Comparison of ENCODE assay signal across 20 cellular contexts in the genomic region with DNA sequence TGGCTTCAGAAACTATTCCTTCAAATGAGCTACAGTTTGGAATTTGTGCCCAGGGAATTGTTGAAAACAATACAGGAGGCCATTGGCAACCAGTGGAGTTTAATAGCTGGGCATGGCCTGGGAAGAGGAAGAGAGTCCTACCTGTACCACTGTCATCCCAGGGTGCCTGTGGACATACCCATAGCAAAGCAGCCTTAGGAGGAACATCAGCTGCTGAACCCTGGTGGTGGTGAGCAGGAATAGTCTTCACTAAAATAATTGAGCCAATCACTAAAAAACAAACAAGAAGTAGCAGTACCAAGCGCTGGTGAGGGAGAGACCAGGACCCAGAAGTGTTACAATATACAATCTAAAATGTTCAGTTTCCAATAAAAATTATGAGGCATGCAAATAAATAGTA. TPM values are rescaled to one million over a fixed set of nuclear protein-coding genes. Genes with fewer than 3 reads are reported as not detected.
DNase-seq lines count a peak whose midpoint lies in the region; ATAC-seq and TF ChIP-seq lines count a peak whose summit lies in the region.
"Had no signal": no experiment of that assay in that cellular context is flagged by ENCODE, and none has a peak within 500 bp of the region (broad histone marks: within the 10 kb centered on the region; RNA-seq: fewer than 3 reads in every experiment).

No MANE protein-coding gene starts in this region.

- H4K20me1 ChIP-seq in PC-3 (ENCODE audit: low read length) (no peaks in the 10 kb centered on the region), hepatocyte (ENCODE audit: insufficient read depth, poor library complexity, severe bottlenecking) (no peaks in the 10 kb centered on the region)

- POLR2A ChIA-PET in PC-3 (lab: Charles Lee; ENCODE audit: unreplicated experiment) = no interaction called here

- CTCF ChIA-PET in PC-3 (lab: Charles Lee) = no interaction called here

- no peaks in the 10 kb centered on the region for H3F3A ChIP-seq in PC-3 (ENCODE audit: low read length, unreplicated experiment)

- H3K36me3 Mint-ChIP-seq in endodermal cell (ENCODE audit: low read depth) = no peaks in the 10 kb centered on the region
- H3K36me3 Mint-ChIP-seq: CD14-positive monocyte had no signal

- H3K4me1 ChIP-seq in PC-3 (ENCODE audit: insufficient read depth, low read length) (no peaks in the 10 kb centered on the region), endodermal cell (ENCODE audit: control insufficient read depth, insufficient read depth, low read length) (no peaks in the 10 kb centered on the region), liver (ENCODE audit: control insufficient read depth in 4 of 4, insufficient read depth in 4 of 4, low read length in 3 of 4) (no peaks in the 10 kb centered on the region), hepatocyte (ENCODE audit: insufficient read depth) (no peaks in the 10 kb centered on the region)
- H3K4me1 ChIP-seq: Peyer's patch had no signal

- H3K9ac ChIP-seq in PC-3 (ENCODE audit: low read length) (no peak overlapping the region), endodermal cell (ENCODE audit: extremely low read depth, low read length, poor library complexity, severe bottlenecking) (no peak overlapping the region), liver (ENCODE audit: low read depth in 1 of 2, low read length in 2 of 2) (no peak overlapping the region)

- no peak overlapping the region for H3K4me3 ChIP-seq in PC-3 (ENCODE audit: low read length)
- H3K4me3 ChIP-seq in endodermal cell (ENCODE audit: low read length) = no peak overlapping the region
- no peak overlapping the region for H3K4me3 ChIP-seq in liver (ENCODE audit: low read depth in 1 of 3, low read length in 3 of 3)
- no peak overlapping the region for H3K4me3 ChIP-seq in hepatocyte
- H3K4me3 ChIP-seq: MG63, Peyer's patch had no signal

- no peaks in the 10 kb centered on the region for H3K79me2 ChIP-seq in PC-3 (ENCODE audit: low read length)
- H3K79me2 ChIP-seq in hepatocyte = no peaks in the 10 kb centered on the region

- BruUV-seq in PC-3 (replicated peaks; lab: Mats Ljungman, UMichigan) = no TSS peak

- no peak overlapping the region for H3K27ac ChIP-seq in PC-3 (ENCODE audit: low read length)
- no peak overlapping the region for H3K27ac ChIP-seq in endodermal cell (ENCODE audit: low read depth, low read length)
- H3K27ac ChIP-seq in liver (ENCODE audit: low read depth in 1 of 2, low read length in 2 of 2) = no peak overlapping the region
- H3K27ac ChIP-seq in hepatocyte = no peak overlapping the region
- H3K27ac ChIP-seq: Peyer's patch had no signal

- ATAC-seq in PC-3 (peak; percentile 38; the same call in 1 of the 2 replicates), HG02938 (IDR thresholded peaks at IDR 0.05; ENCODE audit: unreplicated experiment) (no peak)

- intact Hi-C loops in PC-3 (cut with micrococcal nuclease) = no loop called here

- H3K9me3 Mint-ChIP-seq in endodermal cell = no peaks in the 10 kb centered on the region

- H3K27me3 Mint-ChIP-seq in endodermal cell (ENCODE audit: insufficient read depth) = peaks cover 19% of the 10 kb centered on the region

- no peaks in the 10 kb centered on the region for H3K4me1 Mint-ChIP-seq in endodermal cell
- H3K4me1 Mint-ChIP-seq: CD14-positive monocyte had no signal

- no peak overlapping the region for H3K27ac Mint-ChIP-seq in endodermal cell

- H3K9me3 ChIP-seq in PC-3 (ENCODE audit: low read length) = no peaks in the 10 kb centered on the region
- H3K9me3 ChIP-seq in endodermal cell (ENCODE audit: control insufficient read depth, low read length) = no peaks in the 10 kb centered on the region
- H3K9me3 ChIP-seq in liver (ENCODE audit: control insufficient read depth in 4 of 4, low read length in 3 of 4) = no peaks in the 10 kb centered on the region
- H3K9me3 ChIP-seq in hepatocyte (ENCODE audit: low read depth) = no peaks in the 10 kb centered on the region
- H3K9me3 ChIP-seq: Peyer's patch had no signal

- TF ChIP-seq RAD21 in liver (IDR thresholded peaks at IDR 0.05) = peak; percentile 38 to 68

- H3K4me2 ChIP-seq in PC-3 (ENCODE audit: low read length) = no peak overlapping the region
- no peak overlapping the region for H3K4me2 ChIP-seq in hepatocyte

- no peak overlapping the region for H3K4me3 Mint-ChIP-seq in endodermal cell
- H3K4me3 Mint-ChIP-seq: CD14-positive monocyte had no signal

- H3K36me3 ChIP-seq in PC-3 (ENCODE audit: low read depth, low read length) (no peaks in the 10 kb centered on the region), endodermal cell (ENCODE audit: control insufficient read depth, insufficient read depth, low read length) (no peaks in the 10 kb centered on the region), liver (ENCODE audit: control insufficient read depth in 4 of 4, insufficient read depth in 3 of 4, low read depth in 1 of 4, low read length in 3 of 4) (no peaks in the 10 kb centered on the region), hepatocyte (replicated peaks; ENCODE audit: insufficient read depth, low read depth) (no peaks in the 10 kb centered on the region)
- H3K36me3 ChIP-seq: MG63, Peyer's patch had no signal

- DNase-seq in DMS53 (lab: John Stamatoyannopoulos, UW) (peak; percentile 8), DMS53 treated with DMSO at 0.1 percent for 48 hours (lab: John Stamatoyannopoulos, UW; ENCODE audit: unreplicated experiment) (no peak), PC-3 (no peak), endodermal cell (peak; percentile 39), hepatocyte (ENCODE audit: low spot score) (no peak)
- DNase-seq in stimulated activated CD4-positive, alpha-beta T cell treated with anti-CD3 and anti-CD28 coated beads, Interleukin-4, amount 100 ng/mL, for 1 hour = no peak
- DNase-seq: 8988T, COR-L47, DMS79, KG1, MG63, NCI-H1105, NCI-H187 treated with DMSO at 0.1 percent for 48 hours, NCI-H446 treated with DMSO at 0.1 percent for 48 hours, NCI-H748 treated with DMSO at 0.1 percent for 48 hours, Peyer's patch had no signal

- 100% methylated on average over 1 of the region's 1 CpG; no CpG with 5 or more reads in 1 of the 2 experiments for WGBS in endodermal cell (ENCODE audit: insufficient coverage in 1 of 2, insufficient read length in 1 of 2), 2 experiments
- 91% methylated on average over 1 of the region's 1 CpG for WGBS in liver
- 82% methylated on average over 1 of the region's 1 CpG for WGBS in hepatocyte (ENCODE audit: low lambda C conversion rate, missing lambda C conversion rate)

- H3K27me3 ChIP-seq in PC-3 (ENCODE audit: low read length) (no peaks in the 10 kb centered on the region), endodermal cell (ENCODE audit: control insufficient read depth, insufficient read depth, low read length, poor library complexity, severe bottlenecking) (peaks cover 14% of the 10 kb centered on the region), liver (ENCODE audit: control insufficient read depth in 4 of 4, insufficient read depth in 4 of 4, low read length in 3 of 4) (no peaks in the 10 kb centered on the region), hepatocyte (no peaks in the 10 kb centered on the region)
- H3K27me3 ChIP-seq: MG63, Peyer's patch had no signal

- no peak overlapping the region for H2AFZ ChIP-seq in PC-3 (ENCODE audit: low read length)
- H2AFZ ChIP-seq in hepatocyte = no peak overlapping the region

- H3K9me2 ChIP-seq in PC-3 (replicated peaks; ENCODE audit: low read length) (no peaks in the 10 kb centered on the region), hepatocyte (replicated peaks; ENCODE audit: insufficient read depth) (no peaks in the 10 kb centered on the region)

- TF ChIP-seq CTCF in PC-3 (conservative IDR thresholded peaks at IDR 0.05; ENCODE audit: low read depth, low read length) (no peak), endodermal cell (conservative IDR thresholded peaks at IDR 0.05) (peak; percentile 55), liver (IDR thresholded peaks at IDR 0.05; ENCODE audit: low read depth, low read length, missing input control) (peak; percentile 27), hepatocyte (IDR thresholded peaks at IDR 0.05; ENCODE audit: poor library complexity) (no peak)

TF ChIP-seq in liver, 16 proteins besides CTCF, POLR2A, EP300 and RAD21 (continues in another document):
- TF ChIP-seq RXRA (IDR thresholded peaks at IDR 0.05) (no peak), NR2F2 (IDR thresholded peaks at IDR 0.05) (no peak), FOXA1 (IDR thresholded peaks at IDR 0.05) (no peak), HNF4G (IDR thresholded peaks at IDR 0.05) (no peak)
- TF ChIP-seq, protein P1, sequence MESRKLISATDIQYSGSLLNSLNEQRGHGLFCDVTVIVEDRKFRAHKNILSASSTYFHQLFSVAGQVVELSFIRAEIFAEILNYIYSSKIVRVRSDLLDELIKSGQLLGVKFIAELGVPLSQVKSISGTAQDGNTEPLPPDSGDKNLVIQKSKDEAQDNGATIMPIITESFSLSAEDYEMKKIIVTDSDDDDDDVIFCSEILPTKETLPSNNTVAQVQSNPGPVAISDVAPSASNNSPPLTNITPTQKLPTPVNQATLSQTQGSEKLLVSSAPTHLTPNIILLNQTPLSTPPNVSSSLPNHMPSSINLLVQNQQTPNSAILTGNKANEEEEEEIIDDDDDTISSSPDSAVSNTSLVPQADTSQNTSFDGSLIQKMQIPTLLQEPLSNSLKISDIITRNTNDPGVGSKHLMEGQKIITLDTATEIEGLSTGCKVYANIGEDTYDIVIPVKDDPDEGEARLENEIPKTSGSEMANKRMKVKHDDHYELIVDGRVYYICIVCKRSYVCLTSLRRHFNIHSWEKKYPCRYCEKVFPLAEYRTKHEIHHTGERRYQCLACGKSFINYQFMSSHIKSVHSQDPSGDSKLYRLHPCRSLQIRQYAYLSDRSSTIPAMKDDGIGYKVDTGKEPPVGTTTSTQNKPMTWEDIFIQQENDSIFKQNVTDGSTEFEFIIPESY (IDR thresholded peaks at IDR 0.05) = no peak

RNA-seq across cellular contexts. Expression of a gene that starts 14.5 kb away (rescaled TPM):
- total RNA-seq in PC-3 (2014; rRNA removed) (1.3 and 1.5 TPM in 2 replicates), endodermal cell (not detected), liver (10 to 100 TPM in 1 of 2 donors, 1 to 10 TPM in 1; 3.5 to 29.3 TPM), hepatocyte (20.0 and 20.4 TPM in 2 replicates)
- not detected for polyA plus RNA-seq in endodermal cell (2013, experiment 1 of 2)
- polyA plus RNA-seq in endodermal cell (2013, experiment 2 of 2) = not detected
- polyA plus RNA-seq in liver (100 to 1,000 TPM in 1 of 2 donors, 10 to 100 TPM in 1; 97.9 to 234 TPM), hepatocyte (19.6 and 26.3 TPM in 2 replicates)
- total RNA-seq: G401, Peyer's patch had no signal
- polyA plus RNA-seq: CD14-positive monocyte had no signal

RNA-seq across cellular contexts. Expression of a gene that starts 18.3 kb away (rescaled TPM):
- total RNA-seq in PC-3 (2014; rRNA removed) = 120 and 136 TPM in 2 replicates
- total RNA-seq in endodermal cell = 10 to 100 TPM in 1 of 2 donors, 1 to 10 TPM in 1; 7.4 to 20.3 TPM
- polyA plus RNA-seq in endodermal cell (2013, experiment 1 of 2) = 19.3 TPM
- polyA plus RNA-seq in endodermal cell (2013, experiment 2 of 2) = 13.4 TPM
- total RNA-seq in liver = 100 to 1,000 TPM in 1 of 2 donors, 10 to 100 TPM in 1; 87.0 to 214 TPM
- polyA plus RNA-seq in liver = 100 to 1,000 TPM; 151 to 244 TPM
- total RNA-seq in hepatocyte = 573 and 632 TPM in 2 replicates
- 268 and 355 TPM in 2 replicates for polyA plus RNA-seq in hepatocyte

RNA-seq across cellular contexts. Expression of a gene that starts 29.9 kb away (rescaled TPM):
- total RNA-seq in PC-3 (2014; rRNA removed) (0.11 TPM in 1 of 2 replicates, not detected in the other), endodermal cell (not detected), liver (not detected), hepatocyte (not detected in 2 replicates)
- not detected for polyA plus RNA-seq in endodermal cell (2013, experiment 1 of 2)
- polyA plus RNA-seq in endodermal cell (2013, experiment 2 of 2) = not detected
- polyA plus RNA-seq in liver (not detected), hepatocyte (not detected in 2 replicates)
- total RNA-seq: G401, Peyer's patch had no signal
- polyA plus RNA-seq: CD14-positive monocyte had no signal

Comparison
In these comparisons a context has a peak if more than half of its experiments do, and no peak if none do; other contexts are left out.
1. DNase-seq: peak in DMS53 (single experiment) and endodermal cell (single experiment); none in DMS53 treated with DMSO at 0.1 percent for 48 hours (single experiment), PC-3 (single experiment), hepatocyte (single experiment) and stimulated activated CD4-positive, alpha-beta T cell treated with anti-CD3 and anti-CD28 coated beads, Interleukin-4, amount 100 ng/mL, for 1 hour (single experiment).
2. CTCF ChIP-seq: peak in endodermal cell (single experiment) and liver (single experiment); none in PC-3 (single experiment) and hepatocyte (single experiment).